In genomic region chr6:46655803-46656202, GRCh38 we compare ENCODE assay signal across 2 cellular contexts.
TF ChIP-seq lines count a peak whose summit lies in the region.

No MANE protein-coding gene starts in this region.

TF ChIP-seq in A549, 52 proteins besides CTCF, POLR2A, EP300 and RAD21 (continued from another document):
- TF ChIP-seq REST (IDR thresholded peaks at IDR 0.05) = no peak
- no peak for TF ChIP-seq EHF (CRISPR knock-in tag; IDR thresholded peaks at IDR 0.05)
- TF ChIP-seq TFCP2L1 (CRISPR knock-in tag; IDR thresholded peaks at IDR 0.05) = no peak
- no peak for TF ChIP-seq RARB (CRISPR knock-in tag; IDR thresholded peaks at IDR 0.05)
- TF ChIP-seq CEBPB (IDR thresholded peaks at IDR 0.05) = no peak
- TF ChIP-seq RNF2 (IDR thresholded peaks at IDR 0.05; ENCODE audit: borderline replicate concordance, low read depth) = no peak
- TF ChIP-seq HOXB5 (CRISPR knock-in tag; IDR thresholded peaks at IDR 0.05) = no peak
- TF ChIP-seq, protein P1, sequence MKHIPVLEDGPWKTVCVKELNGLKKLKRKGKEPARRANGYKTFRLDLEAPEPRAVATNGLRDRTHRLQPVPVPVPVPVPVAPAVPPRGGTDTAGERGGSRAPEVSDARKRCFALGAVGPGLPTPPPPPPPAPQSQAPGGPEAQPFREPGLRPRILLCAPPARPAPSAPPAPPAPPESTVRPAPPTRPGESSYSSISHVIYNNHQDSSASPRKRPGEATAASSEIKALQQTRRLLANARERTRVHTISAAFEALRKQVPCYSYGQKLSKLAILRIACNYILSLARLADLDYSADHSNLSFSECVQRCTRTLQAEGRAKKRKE (CRISPR knock-in tag; IDR thresholded peaks at IDR 0.05; ENCODE audit: low read depth) = no peak
- TF ChIP-seq ZC3H11A (IDR thresholded peaks at IDR 0.05) = no peak
- TF ChIP-seq BHLHE40 (IDR thresholded peaks at IDR 0.05; ENCODE audit: low read depth, low read length) = no peak
- no peak for TF ChIP-seq MAZ (IDR thresholded peaks at IDR 0.05; ENCODE audit: borderline replicate concordance, low read depth, low read length)

TF ChIP-seq in GM23338, 12 proteins besides CTCF, POLR2A, EP300 and RAD21 (continued from another document):
- TF ChIP-seq ZNF462 (CRISPR knock-in tag; IDR thresholded peaks at IDR 0.05) = no peak
